ENCODE assay signal across 8 cellular contexts in the genomic region with DNA sequence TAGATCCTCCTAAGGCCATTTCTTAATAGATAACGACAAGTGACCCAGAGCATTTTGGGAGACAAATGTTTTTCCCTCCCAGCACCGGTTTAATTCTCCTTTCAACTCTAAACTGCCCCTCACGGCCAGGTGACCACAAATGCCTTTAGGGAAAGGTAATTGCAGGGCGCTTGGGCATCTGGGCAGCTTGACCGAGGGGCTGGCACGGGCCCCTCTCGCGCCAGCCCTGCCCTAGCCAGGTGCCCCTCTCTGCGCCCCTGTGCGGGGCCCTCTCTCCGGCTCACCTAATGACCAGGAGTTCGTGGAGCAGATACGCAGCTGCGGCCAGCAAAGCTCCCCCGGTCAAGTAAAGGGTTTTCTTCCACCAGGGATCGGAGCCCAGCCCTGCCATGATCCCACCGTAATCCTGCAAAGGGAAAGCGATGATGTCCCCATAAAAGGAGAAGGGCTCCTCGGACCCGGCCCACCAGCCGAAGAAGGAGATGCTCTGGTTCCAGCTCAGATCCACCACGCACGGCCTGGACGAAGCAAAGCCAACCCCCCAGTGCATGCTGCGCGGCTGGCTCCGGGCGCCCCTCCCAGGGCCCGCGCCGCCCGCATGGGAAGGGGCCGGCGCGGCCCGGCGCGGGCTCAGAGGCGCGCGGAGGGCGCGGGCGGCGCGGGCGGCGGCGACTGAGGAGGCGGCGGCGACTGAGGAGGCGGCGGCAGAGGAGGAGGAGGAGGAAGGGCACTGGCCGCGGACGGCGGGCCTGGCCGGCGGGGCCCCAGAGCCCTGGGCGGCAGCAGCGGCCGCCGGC. TPM values are rescaled to one million over a fixed set of nuclear protein-coding genes. Genes with fewer than 3 reads are reported as not detected.
DNase-seq lines count a peak whose midpoint lies in the region; ATAC-seq and TF ChIP-seq lines count a peak whose summit lies in the region.

No MANE protein-coding gene starts in this region.

- no TSS peak for BruUV-seq in OCI-LY7 (replicated peaks; lab: Mats Ljungman, UMichigan)

- in situ Hi-C loops in transverse colon (cut with MboI; ENCODE audit: low pct_ligation_motif_present in 1 of 4, low pct_unique_long_range_greater_than_20kb in 1 of 4, low sequenced_read_pairs in 3 of 4), result no loop called here

- WGBS in body of pancreas, 2 donors, result 13 to 20% methylated on average over 13 to 50 of the region's 64 CpGs
- WGBS in liver, result 9% methylated on average over 64 of the region's 64 CpGs
- 20 to 26% methylated on average over 1 to 34 of the region's 64 CpGs for WGBS in transverse colon (ENCODE audit: low coverage in 1 of 2), 2 donors

- H3K36me3 Mint-ChIP-seq in activated naive CD4-positive, alpha-beta T cell treated with anti-CD3 and anti-CD28 coated beads for 36 hours (ENCODE audit: low read depth), result no peaks in the 10 kb centered on the region

- peaks cover 3% of the 10 kb centered on the region for H3K4me1 Mint-ChIP-seq in activated naive CD4-positive, alpha-beta T cell treated with anti-CD3 and anti-CD28 coated beads for 36 hours (ENCODE audit: low read depth)

- TF ChIP-seq RAD21 in liver (IDR thresholded peaks at IDR 0.05), result no peak

- H3K4me1 ChIP-seq in body of pancreas, result peaks cover 16% of the 10 kb centered on the region
- H3K4me1 ChIP-seq in liver (ENCODE audit: control insufficient read depth in 4 of 4, insufficient read depth in 4 of 4, low read length in 3 of 4), result peaks cover 4 to 10% (median 7%) of the 10 kb centered on the region in 4 donors
- peaks cover 0 to 13% (median 4%) of the 10 kb centered on the region in 4 donors for H3K4me1 ChIP-seq in transverse colon
- H3K4me1 ChIP-seq in OCI-LY7 (ENCODE audit: insufficient read depth, low read length, poor library complexity, severe bottlenecking), result no peaks in the 10 kb centered on the region

- H3K4me3 ChIP-seq in HL-60 (replicated peaks; ENCODE audit: insufficient read depth, low read length) (peak overlapping the region; percentile 33), body of pancreas (peak overlapping the region; percentile 70 to 72), liver (ENCODE audit: low read depth in 1 of 3, low read length in 3 of 3) (peak overlapping the region in 2 of 3 donors; percentile 56 to 79), transverse colon (peak overlapping the region; percentile 55 to 70 (median 66)), OCI-LY7 (ENCODE audit: low read depth, low read length, poor library complexity, severe bottlenecking) (no peak overlapping the region)

- no peaks in the 10 kb centered on the region for H4K20me1 ChIP-seq in OCI-LY7 (ENCODE audit: insufficient read depth, low read length)

- peaks cover 54% of the 10 kb centered on the region for H3K27me3 Mint-ChIP-seq in activated naive CD4-positive, alpha-beta T cell treated with anti-CD3 and anti-CD28 coated beads for 36 hours (ENCODE audit: low read depth)

- ATAC-seq in body of pancreas, result peak; percentile 59

- TF ChIP-seq EP300 in transverse colon (IDR thresholded peaks at IDR 0.05; ENCODE audit: low read depth), result no peak

- CTCF ChIA-PET in activated naive CD4-positive, alpha-beta T cell treated with anti-CD3 and anti-CD28 coated beads for 36 hours (lab: Charles Lee), result no interaction called here
- CTCF ChIA-PET in OCI-LY7 (lab: Charles Lee; ENCODE audit: unreplicated experiment), result no interaction called here

- H3K9me2 ChIP-seq in OCI-LY7 (ENCODE audit: insufficient read depth, low read length), result no peaks in the 10 kb centered on the region

- H3K79me2 ChIP-seq in OCI-LY7 (ENCODE audit: insufficient read depth, low read depth, low read length), result no peaks in the 10 kb centered on the region

- H3K27ac ChIP-seq in HL-60 (replicated peaks) (no peak overlapping the region), body of pancreas (peak overlapping the region; percentile 22 to 84 (median 66)), liver (ENCODE audit: low read depth in 1 of 2, low read length in 2 of 2) (no peak overlapping the region), transverse colon (peak overlapping the region; percentile 71 to 87 (median 80)), OCI-LY7 (ENCODE audit: low read depth, low read length, poor library complexity, severe bottlenecking) (no peak overlapping the region)

- peak overlapping the region; percentile 21 for H3K4me3 Mint-ChIP-seq in activated naive CD4-positive, alpha-beta T cell treated with anti-CD3 and anti-CD28 coated beads for 36 hours

- no peak overlapping the region for H3K4me2 ChIP-seq in OCI-LY7 (ENCODE audit: low read length)

- no peak overlapping the region for H2AFZ ChIP-seq in OCI-LY7 (ENCODE audit: low read length)

- DNase-seq in activated naive CD4-positive, alpha-beta T cell treated with anti-CD3 and anti-CD28 coated beads for 36 hours, result no peak
- DNase-seq in activated naive CD4-positive, alpha-beta T cell (lab: John Stamatoyannopoulos, UW), result no peak
- no peak for DNase-seq in HL-60 (ENCODE audit: low read depth in 1 of 2, low spot score in 1 of 2)
- peak in 3 of 4 donors; percentile 15 to 27 (median 18) for DNase-seq in body of pancreas
- DNase-seq in transverse colon, result no peak
- no peak for DNase-seq in globus pallidus (ENCODE audit: low spot score)
- no peak for DNase-seq in OCI-LY7 (ENCODE audit: low spot score)

- H3K9me3 ChIP-seq in body of pancreas (no peaks in the 10 kb centered on the region), liver (ENCODE audit: control insufficient read depth in 4 of 4, low read length in 3 of 4) (no peaks in the 10 kb centered on the region), transverse colon (no peaks in the 10 kb centered on the region), OCI-LY7 (ENCODE audit: low read length) (no peaks in the 10 kb centered on the region)

- no peak overlapping the region for H3K9ac ChIP-seq in liver (ENCODE audit: low read depth in 1 of 2, low read length in 2 of 2)

- no peak for TF ChIP-seq CTCF in HL-60 (IDR thresholded peaks at IDR 0.05; ENCODE audit: insufficient read depth, low read length)
- TF ChIP-seq CTCF in body of pancreas (IDR thresholded peaks at IDR 0.05), result no peak
- no peak for TF ChIP-seq CTCF in liver (IDR thresholded peaks at IDR 0.05; ENCODE audit: low read depth, low read length, missing input control)
- no peak for TF ChIP-seq CTCF in transverse colon (IDR thresholded peaks at IDR 0.05)
- TF ChIP-seq CTCF in OCI-LY7 (conservative IDR thresholded peaks at IDR 0.05; ENCODE audit: low read length), result no peak

- H3K27me3 ChIP-seq in HL-60 (ENCODE audit: insufficient read depth, poor library complexity, severe bottlenecking) (peaks cover 46% of the 10 kb centered on the region), body of pancreas (no peaks in the 10 kb centered on the region), liver (ENCODE audit: control insufficient read depth in 4 of 4, insufficient read depth in 4 of 4, low read length in 3 of 4) (peaks cover 0 to 7% (median 2%) of the 10 kb centered on the region in 4 donors), transverse colon (peaks cover 36% of the 10 kb centered on the region)

- POLR2A ChIA-PET in OCI-LY7 (lab: Charles Lee), result no interaction called here

- H3K27ac Mint-ChIP-seq in activated naive CD4-positive, alpha-beta T cell treated with anti-CD3 and anti-CD28 coated beads for 36 hours, result no peak overlapping the region

- no peak for TF ChIP-seq POLR2A in body of pancreas (IDR thresholded peaks at IDR 0.05)
- no peak for TF ChIP-seq POLR2A in transverse colon (IDR thresholded peaks at IDR 0.05)

- H3K9me3 Mint-ChIP-seq in activated naive CD4-positive, alpha-beta T cell treated with anti-CD3 and anti-CD28 coated beads for 36 hours, result no peaks in the 10 kb centered on the region

- H3K36me3 ChIP-seq in body of pancreas (replicated peaks in 1 of 2; ENCODE audit: insufficient read depth in 1 of 2, low read depth in 2 of 2) (no peaks in the 10 kb centered on the region), liver (ENCODE audit: control insufficient read depth in 4 of 4, insufficient read depth in 3 of 4, low read depth in 1 of 4, low read length in 3 of 4) (no peaks in the 10 kb centered on the region), transverse colon (no peaks in the 10 kb centered on the region), OCI-LY7 (ENCODE audit: insufficient read depth, low read length) (no peaks in the 10 kb centered on the region)

- intact Hi-C loops in activated naive CD4-positive, alpha-beta T cell treated with anti-CD3 and anti-CD28 coated beads for 36 hours (cut with micrococcal nuclease), result no loop called here
- intact Hi-C loops in body of pancreas (cut with DNase I) (no loop called here), transverse colon (cut with DNase I; ENCODE audit: low total_unique reads) (no loop called here), OCI-LY7 (cut with micrococcal nuclease; ENCODE audit: unreplicated experiment) (no loop called here)

TF ChIP-seq in liver, 16 proteins besides CTCF, POLR2A, EP300 and RAD21 (continues in another document):
- TF ChIP-seq EGR1 (IDR thresholded peaks at IDR 0.05; ENCODE audit: low read depth in 2 of 2) (no peak), RXRA (IDR thresholded peaks at IDR 0.05) (no peak), HNF4G (IDR thresholded peaks at IDR 0.05) (no peak), YY1 (IDR thresholded peaks at IDR 0.05) (no peak), NR2F2 (IDR thresholded peaks at IDR 0.05) (no peak), MAX (IDR thresholded peaks at IDR 0.05) (no peak)

RNA-seq across cellular contexts. Expression of gene FAXC, which starts 0.5 kb away (rescaled TPM):
- not detected for total RNA-seq in activated naive CD4-positive, alpha-beta T cell treated with anti-CD3 and anti-CD28 coated beads for 36 hours
- total RNA-seq in body of pancreas, result 1 to 10 TPM in 1 of 2 donors, under 1 TPM in 1; 0.33 to 1.0 TPM
- under 1 TPM in 1 of 2 donors, not detected in 1; under 0.01 TPM for total RNA-seq in liver
- under 1 TPM in 1 of 2 donors, not detected in 1; 0.14 TPM for polyA plus RNA-seq in liver
- 100 to 1,000 TPM in 1 of 4 donors, 1 to 10 TPM in 2, under 1 TPM in 1; 0.75 to 285 (median 7.1) TPM for total RNA-seq in transverse colon
- not detected in 2 replicates for total RNA-seq in OCI-LY7 (2014; rRNA removed; shearing (Covaris generic))
- total RNA-seq in OCI-LY7 (2022), result not detected in 2 replicates

RNA-seq across cellular contexts. Expression of gene COQ3, which starts 45.0 kb away (rescaled TPM):
- 10 to 100 TPM; 17.4 to 17.7 TPM for total RNA-seq in activated naive CD4-positive, alpha-beta T cell treated with anti-CD3 and anti-CD28 coated beads for 36 hours
- total RNA-seq in body of pancreas (1 to 10 TPM; 6.5 to 7.3 TPM), liver (1 to 10 TPM; 3.8 to 7.1 TPM), transverse colon (1 to 10 TPM in 2 of 4 donors, not detected in 2; 4.9 to 5.1 TPM), OCI-LY7 (2022) (10.9 and 11.1 TPM in 2 replicates)
- 1 to 10 TPM; 8.8 to 9.4 TPM for polyA plus RNA-seq in liver
- 3.7 and 8.3 TPM in 2 replicates for total RNA-seq in OCI-LY7 (2014; rRNA removed; shearing (Covaris generic))

Comparison
In these comparisons a context has a peak if more than half of its experiments do, and no peak if none do; other contexts are left out.
1. DNase-seq: peak in body of pancreas (3 of 4); none in activated naive CD4-positive, alpha-beta T cell treated with anti-CD3 and anti-CD28 coated beads for 36 hours (single experiment), activated naive CD4-positive, alpha-beta T cell (0 of 4), HL-60 (0 of 2), transverse colon (single experiment), globus pallidus (single experiment) and OCI-LY7 (single experiment).
2. H3K27ac ChIP-seq: peak in body of pancreas (4 of 4) and transverse colon (4 of 4); none in HL-60 (single experiment), liver (0 of 2) and OCI-LY7 (single experiment).